In genomic region chr11:62458212-62459002, GRCh38 we compare ENCODE assay signal across 20 cellular contexts. TPM values are rescaled to one million over a fixed set of nuclear protein-coding genes. Genes with fewer than 3 reads are reported as not detected.
DNase-seq lines count a peak whose midpoint lies in the region; ATAC-seq and TF ChIP-seq lines count a peak whose summit lies in the region.
"Had no signal": no experiment of that assay in that cellular context is flagged by ENCODE, and none has a peak within 500 bp of the region (broad histone marks: within the 10 kb centered on the region; RNA-seq: fewer than 3 reads in every experiment).

No MANE protein-coding gene starts in this region.

- no peaks in the 10 kb centered on the region for H3K9me3 ChIP-seq in H9 (ENCODE audit: control insufficient read depth, low read depth, low read length)
- H3K9me3 ChIP-seq: pancreas, SK-N-SH, testis had no signal

- H4K20me1 ChIP-seq in H9 (ENCODE audit: control insufficient read depth, insufficient read depth, insufficient read length), result no peaks in the 10 kb centered on the region

- H3K14ac ChIP-seq in H9 (ENCODE audit: insufficient read depth, low read length), result no peak overlapping the region

- no peak overlapping the region for H3K27ac ChIP-seq in H9 (ENCODE audit: insufficient read length, low read depth, low read length)
- H3K27ac ChIP-seq: pancreas, VCaP had no signal

- no peak overlapping the region for H3K56ac ChIP-seq in H9 (ENCODE audit: insufficient read length, low read depth, low read length)

- no peak overlapping the region for H4K91ac ChIP-seq in H9 (ENCODE audit: insufficient read length, low read depth, low read length)

- H3K9ac ChIP-seq in H9 (ENCODE audit: extremely low read depth, insufficient read length, low read length), result no peak overlapping the region
- H3K9ac ChIP-seq: SK-N-SH had no signal

- H3K9me3 Mint-ChIP-seq in CD14-positive monocyte, result peaks cover 0 to 4% (median 0%) of the 10 kb centered on the region in 7 donors
- peaks cover 5 to 10% of the 10 kb centered on the region in 2 experiments for H3K9me3 Mint-ChIP-seq in H9
- H3K9me3 Mint-ChIP-seq: central memory CD8-positive, alpha-beta T cell had no signal

- H3K27me3 Mint-ChIP-seq in CD14-positive monocyte (ENCODE audit: low read depth in 3 of 3), result peaks cover 0 to 7% (median 3%) of the 10 kb centered on the region in 3 donors
- H3K27me3 Mint-ChIP-seq in H9 (ENCODE audit: low read depth), result peaks cover 12% of the 10 kb centered on the region
- H3K27me3 Mint-ChIP-seq: activated naive CD8-positive, alpha-beta T cell; central memory CD8-positive, alpha-beta T cell had no signal

- H3K4me3 Mint-ChIP-seq in CD14-positive monocyte (peak overlapping the region in 1 of 2 donors; percentile 78), H9 (no peak overlapping the region)
- H3K4me3 Mint-ChIP-seq: activated naive CD8-positive, alpha-beta T cell; central memory CD8-positive, alpha-beta T cell had no signal

- H2BK5ac ChIP-seq in H9 (ENCODE audit: insufficient read length, low read length), result no peak overlapping the region

- WGBS in H9 (ENCODE audit: extremely low coverage, insufficient read length, low lambda C conversion rate), result no CpG with 5 or more reads among the region's 4 CpGs

- H3K4me1 Mint-ChIP-seq in CD14-positive monocyte, result peaks cover 50% of the 10 kb centered on the region
- H3K4me1 Mint-ChIP-seq in H9, result peaks cover 7 to 20% of the 10 kb centered on the region in 2 experiments
- H3K4me1 Mint-ChIP-seq: central memory CD8-positive, alpha-beta T cell had no signal

- H3K4ac ChIP-seq in H9 (ENCODE audit: low read depth, low read length), result no peak overlapping the region

- intact Hi-C loops in CD14-positive monocyte (cut with micrococcal nuclease), result no loop called here

- no peak overlapping the region for H3T11ph ChIP-seq in H9 (ENCODE audit: low read length)

- no peak overlapping the region for H2BK120ac ChIP-seq in H9 (ENCODE audit: low read depth, low read length, poor library complexity, severe bottlenecking)

- no peak overlapping the region for H3K23ac ChIP-seq in H9 (ENCODE audit: insufficient read length, low read depth, low read length)

- H4K5ac ChIP-seq in H9 (ENCODE audit: insufficient read length, low read depth, low read length), result no peak overlapping the region

- no peaks in the 10 kb centered on the region for H3K79me1 ChIP-seq in H9 (ENCODE audit: insufficient read depth, low read depth, low read length, poor library complexity, severe bottlenecking)

- H2AK5ac ChIP-seq in H9 (ENCODE audit: insufficient read length, low read length), result no peak overlapping the region

- no peak overlapping the region for H3K4me2 ChIP-seq in H9 (ENCODE audit: insufficient read depth, insufficient read length, low read length)
- H3K4me2 ChIP-seq: SK-N-SH had no signal

- no peak overlapping the region for H4K8ac ChIP-seq in H9 (replicated peaks; ENCODE audit: insufficient read length, low read depth, low read length)

- H2BK20ac ChIP-seq in H9 (ENCODE audit: low read depth, low read length, poor library complexity, severe bottlenecking), result no peak overlapping the region

- H2BK12ac ChIP-seq in H9 (ENCODE audit: insufficient read length, low read depth, low read length), result no peak overlapping the region

- no peaks in the 10 kb centered on the region for H3K4me1 ChIP-seq in H9 (ENCODE audit: insufficient read depth, low read length)
- H3K4me1 ChIP-seq: pancreas had no signal

- no peaks in the 10 kb centered on the region for H3K27me3 ChIP-seq in H9 (ENCODE audit: insufficient read depth, low read length)
- H3K27me3 ChIP-seq: pancreas, testis had no signal

- TF ChIP-seq CTCF in CD14-positive monocyte (IDR thresholded peaks at IDR 0.05), result no peak
- no peak for TF ChIP-seq CTCF in omental fat pad (IDR thresholded peaks at IDR 0.05)
- no peak for TF ChIP-seq CTCF in H9 (conservative IDR thresholded peaks at IDR 0.05)

- H3K27ac Mint-ChIP-seq in CD14-positive monocyte (peak overlapping the region; percentile 46 to 89 (median 80)), H9 (peak overlapping the region in 1 of 3 experiments; percentile 84; a peak in 1 of 7 replicates)
- H3K27ac Mint-ChIP-seq: activated naive CD8-positive, alpha-beta T cell had no signal

- H3K36me3 Mint-ChIP-seq in CD14-positive monocyte, result peaks cover 0 to 6% of the 10 kb centered on the region in 2 donors
- H3K36me3 Mint-ChIP-seq in H9 (ENCODE audit: insufficient read depth in 1 of 3, low read depth in 3 of 3), result peaks cover 0 to 7% (median 3%) of the 10 kb centered on the region in 3 experiments; a peak in 2 of 7 replicates
- H3K36me3 Mint-ChIP-seq: activated naive CD8-positive, alpha-beta T cell had no signal

- H3K79me2 ChIP-seq in H9 (ENCODE audit: insufficient read depth, low read length), result no peaks in the 10 kb centered on the region

- peak; percentile 61 for ATAC-seq in omental fat pad (ENCODE audit: low FRiP score)

- no peak overlapping the region for H3K18ac ChIP-seq in H9 (ENCODE audit: insufficient read length, low read depth, low read length)

- DNase-seq in CD14-positive monocyte (ENCODE audit: low spot score) (no peak), NOMO-1 (lab: John Stamatoyannopoulos, UW; ENCODE audit: unreplicated experiment in 2 of 2) (peak; percentile 56 to 79), epidermal melanocyte (ENCODE audit: insufficient read length, low spot score) (peak; percentile 43), omental fat pad (ENCODE audit: low spot score) (no peak), DMS114 treated with DMSO at 0.1 percent for 48 hours (lab: John Stamatoyannopoulos, UW; ENCODE audit: unreplicated experiment) (no peak), H9 (no peak), SIG-M5 treated with dmso at 0.1 percent for 504 hours (lab: John Stamatoyannopoulos, UW; ENCODE audit: unreplicated experiment) (no peak)
- no peak for DNase-seq in activated CD4-positive, CD25-positive, alpha-beta regulatory T cell (lab: John Stamatoyannopoulos, UW)
- DNase-seq: AML-193, NCI-H2081, NCI-H82, pancreas, SK-N-SH, testis had no signal

- no peaks in the 10 kb centered on the region for H3K23me2 ChIP-seq in H9 (ENCODE audit: insufficient read length, low read depth, low read length, poor library complexity, severe bottlenecking)

- no peak overlapping the region for H2AFZ ChIP-seq in H9 (ENCODE audit: low read length)

- no peak overlapping the region for H2BK15ac ChIP-seq in H9 (ENCODE audit: low read depth, low read length)

RNA-seq across cellular contexts. Expression of gene SCGB1A1, which starts 39.6 kb away (rescaled TPM):
- not detected for polyA plus RNA-seq in CD14-positive monocyte
- total RNA-seq in omental fat pad, result not detected
- not detected in 2 replicates for total RNA-seq in H9 (2021)
- total RNA-seq: epithelial cell of proximal tubule, LHCN-M2, liver, testis had no signal
- polyA plus RNA-seq: liver, SK-N-SH had no signal

Comparison
In these comparisons a context has a peak if more than half of its experiments do, and no peak if none do; other contexts are left out.
1. DNase-seq: peak in NOMO-1 (2 of 2) and epidermal melanocyte (single experiment); none in CD14-positive monocyte (single experiment), omental fat pad (single experiment), DMS114 treated with DMSO at 0.1 percent for 48 hours (single experiment), activated CD4-positive, CD25-positive, alpha-beta regulatory T cell (0 of 4), H9 (single experiment) and SIG-M5 treated with dmso at 0.1 percent for 504 hours (single experiment).